10 cellular contexts compared by ENCODE assay signal in genomic region chr1:32349211-32349708, GRCh38. TPM values are rescaled to one million over a fixed set of nuclear protein-coding genes. Genes with fewer than 3 reads are reported as not detected.
DNase-seq lines count a peak whose midpoint lies in the region; ATAC-seq and TF ChIP-seq lines count a peak whose summit lies in the region.
"Had no signal": no experiment of that assay in that cellular context is flagged by ENCODE, and none has a peak within 500 bp of the region (broad histone marks: within the 10 kb centered on the region; RNA-seq: fewer than 3 reads in every experiment).

No MANE protein-coding gene starts in this region.

- H3K27me3 ChIP-seq in heart left ventricle (no peaks in the 10 kb centered on the region), PC-9 (ENCODE audit: insufficient read depth, low read depth) (no peaks in the 10 kb centered on the region)
- H3K27me3 ChIP-seq: SJSA1 had no signal

- TF ChIP-seq POLR2A in heart left ventricle (IDR thresholded peaks at IDR 0.05) (no peak), erythroblast (IDR thresholded peaks at IDR 0.05; ENCODE audit: low read length) (no peak)

- H3K27ac Mint-ChIP-seq in activated T-cell treated with anti-CD3 and anti-CD28 coated beads, Interleukin-2, amount 50 U/mL, for 24 hours = peak overlapping the region; percentile 39
- H3K27ac Mint-ChIP-seq in activated CD4-positive, alpha-beta memory T cell treated with anti-CD3 and anti-CD28 coated beads for 36 hours = peak overlapping the region; percentile 60
- peak overlapping the region; percentile 84 for H3K27ac Mint-ChIP-seq in stimulated activated effector memory CD8-positive, alpha-beta T cell treated with anti-CD3 and anti-CD28 coated beads, Interleukin-12 subunit alpha, Interleukin-12 subunit beta, amount 100 ng/mL, for 72 hours
- H3K27ac Mint-ChIP-seq: activated naive CD4-positive, alpha-beta T cell treated with anti-CD3 and anti-CD28 coated beads for 36 hours had no signal

- peaks cover 0 to 4% (median 0%) of the 10 kb centered on the region in 12 donors for H3K9me3 ChIP-seq in heart left ventricle
- H3K9me3 ChIP-seq in PC-9 (ENCODE audit: insufficient read depth, low read depth) = no peaks in the 10 kb centered on the region
- H3K9me3 ChIP-seq: SJSA1 had no signal

- peaks cover 19% of the 10 kb centered on the region; the same call in 1 of the 2 replicates for H3F3A ChIP-seq in PC-9 (ENCODE audit: insufficient read depth, low read depth)

- H3K79me2 ChIP-seq in PC-9 (ENCODE audit: low read depth) = no peaks in the 10 kb centered on the region

- H4K20me1 ChIP-seq in PC-9 (ENCODE audit: insufficient read depth) = no peaks in the 10 kb centered on the region

- no peak for DNase-seq in activated T-cell treated with anti-CD3 and anti-CD28 coated beads, Interleukin-2, amount 50 U/mL, for 24 hours
- no peak for DNase-seq in activated T-cell treated with anti-CD3 and anti-CD28 coated beads, Interleukin-2, amount 50 U/mL, for 4 hours
- no peak for DNase-seq in activated CD4-positive, alpha-beta memory T cell treated with anti-CD3 and anti-CD28 coated beads for 36 hours
- peak; percentile 66 to 86 (median 81) for DNase-seq in heart left ventricle
- no peak for DNase-seq in stimulated activated effector memory CD8-positive, alpha-beta T cell treated with anti-CD3 and anti-CD28 coated beads, Interleukin-12 subunit alpha, Interleukin-12 subunit beta, amount 100 ng/mL, for 72 hours (ENCODE audit: low spot score in 2 of 2)
- no peak for DNase-seq in NCI-H1092 (lab: John Stamatoyannopoulos, UW)
- DNase-seq in erythroblast (lab: John Stamatoyannopoulos, UW) = no peak
- no peak for DNase-seq in PC-9
- DNase-seq: activated naive CD4-positive, alpha-beta T cell treated with anti-CD3 and anti-CD28 coated beads for 36 hours had no signal

- H3K27ac ChIP-seq in heart left ventricle (peak overlapping the region in 9 of 12 donors; percentile 11 to 97 (median 55)), PC-9 (no peak overlapping the region)
- H3K27ac ChIP-seq: SJSA1 had no signal

- no peaks in the 10 kb centered on the region for H3K27me3 Mint-ChIP-seq in activated T-cell treated with anti-CD3 and anti-CD28 coated beads, Interleukin-2, amount 50 U/mL, for 24 hours
- no peaks in the 10 kb centered on the region for H3K27me3 Mint-ChIP-seq in activated T-cell treated with anti-CD3 and anti-CD28 coated beads, Interleukin-2, amount 50 U/mL, for 4 hours (ENCODE audit: low read depth)
- H3K27me3 Mint-ChIP-seq in activated CD4-positive, alpha-beta memory T cell treated with anti-CD3 and anti-CD28 coated beads for 36 hours = no peaks in the 10 kb centered on the region

- H3K4me1 ChIP-seq in heart left ventricle = peaks cover 0 to 60% (median 35%) of the 10 kb centered on the region in 12 donors
- H3K4me1 ChIP-seq in PC-9 (replicated peaks; ENCODE audit: insufficient read depth) = peaks cover 21% of the 10 kb centered on the region

- H3K36me3 ChIP-seq in heart left ventricle (no peaks in the 10 kb centered on the region), PC-9 (ENCODE audit: low read depth) (no peaks in the 10 kb centered on the region)

- H3K4me3 ChIP-seq in heart left ventricle (no peak overlapping the region), PC-9 (no peak overlapping the region)
- H3K4me3 ChIP-seq: SJSA1 had no signal

- H3K4me1 Mint-ChIP-seq in activated T-cell treated with anti-CD3 and anti-CD28 coated beads, Interleukin-2, amount 50 U/mL, for 24 hours (ENCODE audit: low read depth) = peaks cover 45% of the 10 kb centered on the region
- peaks cover 55% of the 10 kb centered on the region for H3K4me1 Mint-ChIP-seq in activated T-cell treated with anti-CD3 and anti-CD28 coated beads, Interleukin-2, amount 50 U/mL, for 4 hours (ENCODE audit: low read depth)
- peaks cover 51% of the 10 kb centered on the region for H3K4me1 Mint-ChIP-seq in activated CD4-positive, alpha-beta memory T cell treated with anti-CD3 and anti-CD28 coated beads for 36 hours (ENCODE audit: low read depth)
- peaks cover 57% of the 10 kb centered on the region for H3K4me1 Mint-ChIP-seq in stimulated activated effector memory CD8-positive, alpha-beta T cell treated with anti-CD3 and anti-CD28 coated beads, Interleukin-12 subunit alpha, Interleukin-12 subunit beta, amount 100 ng/mL, for 72 hours

- no peak for ATAC-seq in activated T-cell treated with anti-CD3 and anti-CD28 coated beads, Interleukin-2, amount 50 U/mL, for 4 hours
- peak in 1 of 4 donors; percentile 25 for ATAC-seq in heart left ventricle
- ATAC-seq in stimulated activated effector memory CD8-positive, alpha-beta T cell treated with anti-CD3 and anti-CD28 coated beads, Interleukin-12 subunit alpha, Interleukin-12 subunit beta, amount 100 ng/mL, for 72 hours = no peak

- no peaks in the 10 kb centered on the region for H3K9me2 ChIP-seq in PC-9 (ENCODE audit: insufficient read depth)

- BruUV-seq in PC-9 (replicated peaks; lab: Mats Ljungman, UMichigan) = no TSS peak

- H3K9me3 Mint-ChIP-seq in activated T-cell treated with anti-CD3 and anti-CD28 coated beads, Interleukin-2, amount 50 U/mL, for 24 hours = peaks cover 5% of the 10 kb centered on the region
- H3K9me3 Mint-ChIP-seq in activated T-cell treated with anti-CD3 and anti-CD28 coated beads, Interleukin-2, amount 50 U/mL, for 4 hours = no peaks in the 10 kb centered on the region
- peaks cover 4% of the 10 kb centered on the region for H3K9me3 Mint-ChIP-seq in activated CD4-positive, alpha-beta memory T cell treated with anti-CD3 and anti-CD28 coated beads for 36 hours
- no peaks in the 10 kb centered on the region for H3K9me3 Mint-ChIP-seq in stimulated activated effector memory CD8-positive, alpha-beta T cell treated with anti-CD3 and anti-CD28 coated beads, Interleukin-12 subunit alpha, Interleukin-12 subunit beta, amount 100 ng/mL, for 72 hours

- TF ChIP-seq CTCF in heart left ventricle (IDR thresholded peaks at IDR 0.05) (no peak), PC-9 (conservative IDR thresholded peaks at IDR 0.05) (no peak)

- H3K36me3 Mint-ChIP-seq in activated T-cell treated with anti-CD3 and anti-CD28 coated beads, Interleukin-2, amount 50 U/mL, for 24 hours (ENCODE audit: low read depth) = no peaks in the 10 kb centered on the region
- H3K36me3 Mint-ChIP-seq in activated T-cell treated with anti-CD3 and anti-CD28 coated beads, Interleukin-2, amount 50 U/mL, for 4 hours (ENCODE audit: insufficient read depth) = no peaks in the 10 kb centered on the region
- H3K36me3 Mint-ChIP-seq in activated CD4-positive, alpha-beta memory T cell treated with anti-CD3 and anti-CD28 coated beads for 36 hours = no peaks in the 10 kb centered on the region
- peaks cover 11% of the 10 kb centered on the region for H3K36me3 Mint-ChIP-seq in stimulated activated effector memory CD8-positive, alpha-beta T cell treated with anti-CD3 and anti-CD28 coated beads, Interleukin-12 subunit alpha, Interleukin-12 subunit beta, amount 100 ng/mL, for 72 hours

- 44 to 63% (median 51%) methylated on average over 8 of the region's 8 CpGs for WGBS in heart left ventricle, 4 donors

- POLR2A ChIA-PET in activated CD4-positive, alpha-beta memory T cell treated with anti-CD3 and anti-CD28 coated beads for 36 hours (lab: Charles Lee) = no interaction called here
- POLR2A ChIA-PET in PC-9 (lab: Charles Lee; ENCODE audit: unreplicated experiment) = no interaction called here

- H2AFZ ChIP-seq in PC-9 = no peak overlapping the region

- CTCF ChIA-PET in activated CD4-positive, alpha-beta memory T cell treated with anti-CD3 and anti-CD28 coated beads for 36 hours (lab: Charles Lee) = interaction anchor here (0.6 to 1.8 kb wide), 2 partner anchors 133 to 240 kb away, joined by 3 read pairs; no protein-coding TSS in a partner anchor
- CTCF ChIA-PET in PC-9 (lab: Charles Lee) = no interaction called here

- H3K4me3 Mint-ChIP-seq in activated T-cell treated with anti-CD3 and anti-CD28 coated beads, Interleukin-2, amount 50 U/mL, for 24 hours = no peak overlapping the region
- H3K4me3 Mint-ChIP-seq in activated T-cell treated with anti-CD3 and anti-CD28 coated beads, Interleukin-2, amount 50 U/mL, for 4 hours = no peak overlapping the region
- no peak overlapping the region for H3K4me3 Mint-ChIP-seq in activated CD4-positive, alpha-beta memory T cell treated with anti-CD3 and anti-CD28 coated beads for 36 hours
- no peak overlapping the region for H3K4me3 Mint-ChIP-seq in stimulated activated effector memory CD8-positive, alpha-beta T cell treated with anti-CD3 and anti-CD28 coated beads, Interleukin-12 subunit alpha, Interleukin-12 subunit beta, amount 100 ng/mL, for 72 hours
- H3K4me3 Mint-ChIP-seq: activated naive CD4-positive, alpha-beta T cell treated with anti-CD3 and anti-CD28 coated beads for 36 hours had no signal

- H3K4me2 ChIP-seq in PC-9 = no peak overlapping the region

- intact Hi-C loops in activated CD4-positive, alpha-beta memory T cell treated with anti-CD3 and anti-CD28 coated beads for 36 hours (cut with micrococcal nuclease) = no loop called here
- intact Hi-C loops in heart left ventricle (cut with DNase I) = no loop called here
- intact Hi-C loops in PC-9 (cut with micrococcal nuclease; ENCODE audit: unreplicated experiment) = no loop called here

RNA-seq across cellular contexts. Expression of gene FAM229A, which starts 13.0 kb away (rescaled TPM):
- 1 to 10 TPM; 2.7 to 3.5 (median 3.2) TPM for total RNA-seq in activated T-cell treated with anti-CD3 and anti-CD28 coated beads, Interleukin-2, amount 50 U/mL, for 4 hours
- total RNA-seq in activated CD4-positive, alpha-beta memory T cell treated with anti-CD3 and anti-CD28 coated beads for 36 hours = 1 to 10 TPM; 3.6 to 4.2 TPM
- total RNA-seq in heart left ventricle (1 to 10 TPM; 1.2 to 4.4 (median 2.1) TPM), PC-9 (2021) (11.7 and 13.1 TPM in 2 replicates)
- polyA plus RNA-seq in heart left ventricle = 1 to 10 TPM; 1.4 to 4.0 TPM

RNA-seq across cellular contexts. Expression of gene TSSK3, which starts 13.1 kb away (rescaled TPM):
- total RNA-seq in activated T-cell treated with anti-CD3 and anti-CD28 coated beads, Interleukin-2, amount 50 U/mL, for 4 hours = under 1 TPM; 0.71 to 0.98 (median 0.92) TPM
- total RNA-seq in activated CD4-positive, alpha-beta memory T cell treated with anti-CD3 and anti-CD28 coated beads for 36 hours = under 1 TPM; 0.69 to 0.90 TPM
- total RNA-seq in heart left ventricle = 1 to 10 TPM in 6 of 9 donors, under 1 TPM in 1, not detected in 2; 0.72 to 2.6 (median 1.7) TPM
- polyA plus RNA-seq in heart left ventricle = 1 to 10 TPM in 1 of 2 donors, under 1 TPM in 1; 0.37 to 3.1 TPM
- 3.8 and 3.9 TPM in 2 replicates for total RNA-seq in PC-9 (2021)
- total RNA-seq: SJSA1 had no signal

RNA-seq across cellular contexts. Expression of gene MARCKSL1, which starts 13.2 kb away (rescaled TPM):
- total RNA-seq in activated T-cell treated with anti-CD3 and anti-CD28 coated beads, Interleukin-2, amount 50 U/mL, for 4 hours = 10 to 100 TPM; 25.3 to 33.5 (median 27.8) TPM
- 10 to 100 TPM; 13.1 to 14.6 TPM for total RNA-seq in activated CD4-positive, alpha-beta memory T cell treated with anti-CD3 and anti-CD28 coated beads for 36 hours
- 10 to 100 TPM in 7 of 9 donors, 1 to 10 TPM in 2; 6.8 to 44.0 (median 12.1) TPM for total RNA-seq in heart left ventricle
- polyA plus RNA-seq in heart left ventricle = 10 to 100 TPM in 1 of 2 donors, 1 to 10 TPM in 1; 8.1 to 29.8 TPM
- 91.5 and 117 TPM in 2 replicates for total RNA-seq in PC-9 (2021)

RNA-seq across cellular contexts. Expression of gene BSDC1, which starts 45.0 kb away (rescaled TPM):
- 10 to 100 TPM; 42.2 to 56.8 (median 46.6) TPM for total RNA-seq in activated T-cell treated with anti-CD3 and anti-CD28 coated beads, Interleukin-2, amount 50 U/mL, for 4 hours
- 10 to 100 TPM; 32.1 to 33.2 TPM for total RNA-seq in activated CD4-positive, alpha-beta memory T cell treated with anti-CD3 and anti-CD28 coated beads for 36 hours
- 10 to 100 TPM; 35.6 to 53.2 (median 44.5) TPM for total RNA-seq in heart left ventricle
- polyA plus RNA-seq in heart left ventricle = 10 to 100 TPM; 25.1 to 46.9 TPM
- total RNA-seq in PC-9 (2021) = 74.0 and 76.2 TPM in 2 replicates

RNA-seq across cellular contexts. Expression of gene HDAC1, which starts 57.4 kb away (rescaled TPM):
- 100 to 1,000 TPM; 168 to 177 (median 173) TPM for total RNA-seq in activated T-cell treated with anti-CD3 and anti-CD28 coated beads, Interleukin-2, amount 50 U/mL, for 4 hours
- total RNA-seq in activated CD4-positive, alpha-beta memory T cell treated with anti-CD3 and anti-CD28 coated beads for 36 hours = 100 to 1,000 TPM; 136 to 139 TPM
- total RNA-seq in heart left ventricle = 10 to 100 TPM; 22.0 to 46.6 (median 29.3) TPM
- polyA plus RNA-seq in heart left ventricle = 10 to 100 TPM; 20.0 to 37.6 TPM
- total RNA-seq in PC-9 (2021) = 131 and 171 TPM in 2 replicates

Comparison
In these comparisons a context has a peak if more than half of its experiments do, and no peak if none do; other contexts are left out.
1. DNase-seq: peak in heart left ventricle (5 of 5); none in activated T-cell treated with anti-CD3 and anti-CD28 coated beads, Interleukin-2, amount 50 U/mL, for 24 hours (single experiment), activated T-cell treated with anti-CD3 and anti-CD28 coated beads, Interleukin-2, amount 50 U/mL, for 4 hours (single experiment), activated CD4-positive, alpha-beta memory T cell treated with anti-CD3 and anti-CD28 coated beads for 36 hours (single experiment), stimulated activated effector memory CD8-positive, alpha-beta T cell treated with anti-CD3 and anti-CD28 coated beads, Interleukin-12 subunit alpha, Interleukin-12 subunit beta, amount 100 ng/mL, for 72 hours (0 of 2), NCI-H1092 (single experiment), erythroblast (0 of 2) and PC-9 (0 of 2).
2. Peak in every context shown above with its lines, with median percentiles within 50 percentile points of each other: H3K27ac Mint-ChIP-seq.